3 cellular contexts compared by ENCODE assay signal in genomic region chr19:57552432-57552831, GRCh38.
TF ChIP-seq lines count a peak whose summit lies in the region.

No MANE protein-coding gene starts in this region.

TF ChIP-seq in liver, 16 proteins besides CTCF, POLR2A, EP300 and RAD21:
- TF ChIP-seq EGR1 (IDR thresholded peaks at IDR 0.05; ENCODE audit: low read depth in 2 of 2) (no peak), TAF1 (conservative IDR thresholded peaks at IDR 0.05) (no peak), FOXA1 (IDR thresholded peaks at IDR 0.05) (no peak), JUND (IDR thresholded peaks at IDR 0.05) (no peak), SP1 (IDR thresholded peaks at IDR 0.05) (no peak), REST (IDR thresholded peaks at IDR 0.05) (no peak), HNF4G (IDR thresholded peaks at IDR 0.05) (no peak), HNF4A (conservative IDR thresholded peaks at IDR 0.05) (no peak), ZBTB33 (IDR thresholded peaks at IDR 0.05) (no peak), GABPA (IDR thresholded peaks at IDR 0.05 in 1 of 2, conservative IDR thresholded peaks at IDR 0.05 in 1 of 2) (no peak), MAX (IDR thresholded peaks at IDR 0.05) (no peak), FOXA2 (IDR thresholded peaks at IDR 0.05) (no peak)

TF ChIP-seq in HepG2, 621 proteins besides CTCF, POLR2A, EP300 and RAD21:
- no peak for TF ChIP-seq MAZ (IDR thresholded peaks at IDR 0.05; ENCODE audit: borderline replicate concordance, low read depth, low read length)
- TF ChIP-seq MAZ (CRISPR knock-in tag; IDR thresholded peaks at IDR 0.05; ENCODE audit: low read depth) = no peak
- no peak for TF ChIP-seq TBX2 (CRISPR knock-in tag; IDR thresholded peaks at IDR 0.05; ENCODE audit: borderline replicate concordance)
- TF ChIP-seq ZNF7 (CRISPR knock-in tag; IDR thresholded peaks at IDR 0.05) = no peak
- no peak for TF ChIP-seq ZNF432 (CRISPR knock-in tag; IDR thresholded peaks at IDR 0.05; ENCODE audit: borderline replicate concordance)
- TF ChIP-seq ZNF616 (CRISPR knock-in tag; IDR thresholded peaks at IDR 0.05; ENCODE audit: low read depth) = no peak
- TF ChIP-seq ZBTB44 (CRISPR knock-in tag; IDR thresholded peaks at IDR 0.05) = no peak
- no peak for TF ChIP-seq CAMTA2 (CRISPR knock-in tag; IDR thresholded peaks at IDR 0.05; ENCODE audit: borderline replicate concordance)
- TF ChIP-seq KDM4B (CRISPR knock-in tag; IDR thresholded peaks at IDR 0.05) = no peak
- no peak for TF ChIP-seq UBTF (CRISPR knock-in tag; IDR thresholded peaks at IDR 0.05)
- TF ChIP-seq ARID3A (IDR thresholded peaks at IDR 0.05; ENCODE audit: low read depth, low read length) = no peak

TF ChIP-seq in SK-N-SH treated with all-trans-retinoic acid at 6 μM for 48 hours, 23 proteins besides CTCF, POLR2A, EP300 and RAD21:
- TF ChIP-seq ZFP30 (CRISPR knock-in tag; IDR thresholded peaks at IDR 0.05) (no peak), TOX (CRISPR knock-in tag; IDR thresholded peaks at IDR 0.05; ENCODE audit: borderline replicate concordance) (no peak), PATZ1 (CRISPR knock-in tag; IDR thresholded peaks at IDR 0.05; ENCODE audit: borderline replicate concordance) (no peak), TSHZ2 (CRISPR knock-in tag; IDR thresholded peaks at IDR 0.05) (no peak), BACH2 (CRISPR knock-in tag; IDR thresholded peaks at IDR 0.05; ENCODE audit: borderline replicate concordance) (no peak), ZNF70 (CRISPR knock-in tag; IDR thresholded peaks at IDR 0.05) (no peak), ARNTL (CRISPR knock-in tag; IDR thresholded peaks at IDR 0.05; ENCODE audit: borderline replicate concordance, low read depth) (no peak), RARB (CRISPR knock-in tag; IDR thresholded peaks at IDR 0.05) (no peak), OSR1 (CRISPR knock-in tag; IDR thresholded peaks at IDR 0.05) (no peak), POU6F1 (CRISPR knock-in tag; IDR thresholded peaks at IDR 0.05; ENCODE audit: borderline replicate concordance, low read depth) (no peak), ZNF565 (CRISPR knock-in tag; conservative IDR thresholded peaks at IDR 0.05; ENCODE audit: low read depth) (no peak), ZC3H10 (CRISPR knock-in tag; IDR thresholded peaks at IDR 0.05) (no peak), CSRNP3 (CRISPR knock-in tag; IDR thresholded peaks at IDR 0.05) (no peak), CSDC2 (CRISPR knock-in tag; IDR thresholded peaks at IDR 0.05) (no peak), GLIS3 (CRISPR knock-in tag; IDR thresholded peaks at IDR 0.05) (no peak), ZNF8 (CRISPR knock-in tag; IDR thresholded peaks at IDR 0.05) (no peak), CREB5 (CRISPR knock-in tag; IDR thresholded peaks at IDR 0.05; ENCODE audit: low read depth) (no peak), ISL1 (CRISPR knock-in tag; IDR thresholded peaks at IDR 0.05) (no peak), ZFP3 (CRISPR knock-in tag; IDR thresholded peaks at IDR 0.05) (no peak), ESRRG (CRISPR knock-in tag; IDR thresholded peaks at IDR 0.05) (no peak)
TF ChIP-seq in SK-N-SH treated with all-trans-retinoic acid at 6 μM for 48 hours: peak in this region for 0.
